Comparison of ENCODE assay signal across 16 cellular contexts in genomic region chr20:50058646-50059398, GRCh38.
"Had no signal": no experiment of that assay in that cellular context is flagged by ENCODE, and none has a peak within 500 bp of the region (broad histone marks: within the 10 kb centered on the region; RNA-seq: fewer than 3 reads in every experiment).

No MANE protein-coding gene starts in this region.

- H3K27me3 Mint-ChIP-seq: activated CD4-positive, alpha-beta T cell treated with anti-CD3 and anti-CD28 coated beads, Interleukin-2, amount 10 ng/mL, durations not matched to agents 7 days and 5 days; activated naive CD8-positive, alpha-beta T cell treated with anti-CD3 and anti-CD28 coated beads, Interleukin-2, amount 50 U/mL, for 24 hours; naive thymus-derived CD8-positive, alpha-beta T cell had no signal

- H3K4me1 Mint-ChIP-seq: activated CD4-positive, alpha-beta T cell treated with anti-CD3 and anti-CD28 coated beads, Interleukin-2, amount 10 ng/mL, durations not matched to agents 7 days and 5 days; activated naive CD8-positive, alpha-beta T cell treated with anti-CD3 and anti-CD28 coated beads, Interleukin-2, amount 50 U/mL, for 24 hours; naive thymus-derived CD8-positive, alpha-beta T cell had no signal

- H3K4me3 ChIP-seq: gastrocnemius medialis, mucosa of descending colon, right atrium auricular region, skin epidermis, tibial nerve, vagina had no signal

- ATAC-seq: activated naive CD8-positive, alpha-beta T cell treated with anti-CD3 and anti-CD28 coated beads, Interleukin-2, amount 50 U/mL, for 24 hours; gastrocnemius medialis; mucosa of descending colon; naive thymus-derived CD8-positive, alpha-beta T cell had no signal

- H3K27me3 ChIP-seq: gastrocnemius medialis, right atrium auricular region, tibial nerve, vagina had no signal

- DNase-seq: activated CD4-positive, alpha-beta T cell treated with anti-CD3 and anti-CD28 coated beads, Interleukin-2, amount 10 ng/mL, durations not matched to agents 7 days and 5 days; activated CD4-positive, CD25-positive, alpha-beta regulatory T cell; activated naive CD4-positive, alpha-beta T cell treated with Interleukin-2 at 50 U/mL for 16 hours; activated naive CD8-positive, alpha-beta T cell treated with anti-CD3 and anti-CD28 coated beads, Interleukin-2, amount 50 U/mL, for 24 hours; erythroblast; gastrocnemius medialis; mucosa of descending colon; naive thymus-derived CD8-positive, alpha-beta T cell; stimulated activated CD4-positive, alpha-beta T cell treated with anti-CD3 and anti-CD28 coated beads, Interleukin-15, amount 100 ng/mL, for 24 hours; stimulated activated CD4-positive, alpha-beta T cell treated with anti-CD3 and anti-CD28 coated beads, Interleukin-4, amount 100 ng/mL, for 24 hours; stimulated activated naive CD4-positive, alpha-beta T cell had no signal

- H3K27ac ChIP-seq: gastrocnemius medialis, right atrium auricular region, skin epidermis, tibial nerve, vagina had no signal

- H3K27ac Mint-ChIP-seq: activated CD4-positive, alpha-beta T cell treated with anti-CD3 and anti-CD28 coated beads, Interleukin-2, amount 10 ng/mL, durations not matched to agents 7 days and 5 days; activated naive CD8-positive, alpha-beta T cell treated with anti-CD3 and anti-CD28 coated beads, Interleukin-2, amount 50 U/mL, for 24 hours; naive thymus-derived CD8-positive, alpha-beta T cell; T-helper 1 cell treated with Interleukin-12 subunit alpha and Interleukin-12 subunit beta and Interleukin-4 antibody, amounts not matched to agents 30 μg/mL and 1 μg/mL, for 36 hours had no signal

- H3K9me3 ChIP-seq: gastrocnemius medialis, mucosa of descending colon, right atrium auricular region, tibial nerve, vagina had no signal

- H3K36me3 ChIP-seq: gastrocnemius medialis, right atrium auricular region, tibial nerve, vagina had no signal

- H3K9me3 Mint-ChIP-seq: activated CD4-positive, alpha-beta T cell treated with anti-CD3 and anti-CD28 coated beads, Interleukin-2, amount 10 ng/mL, durations not matched to agents 7 days and 5 days; activated naive CD8-positive, alpha-beta T cell treated with anti-CD3 and anti-CD28 coated beads, Interleukin-2, amount 50 U/mL, for 24 hours; naive thymus-derived CD8-positive, alpha-beta T cell; T-helper 1 cell treated with Interleukin-12 subunit alpha and Interleukin-12 subunit beta and Interleukin-4 antibody, amounts not matched to agents 30 μg/mL and 1 μg/mL, for 36 hours had no signal

- H3K4me3 Mint-ChIP-seq: activated CD4-positive, alpha-beta T cell treated with anti-CD3 and anti-CD28 coated beads, Interleukin-2, amount 10 ng/mL, durations not matched to agents 7 days and 5 days; activated naive CD8-positive, alpha-beta T cell treated with anti-CD3 and anti-CD28 coated beads, Interleukin-2, amount 50 U/mL, for 24 hours; naive thymus-derived CD8-positive, alpha-beta T cell; T-helper 1 cell treated with Interleukin-12 subunit alpha and Interleukin-12 subunit beta and Interleukin-4 antibody, amounts not matched to agents 30 μg/mL and 1 μg/mL, for 36 hours had no signal

- H3K36me3 Mint-ChIP-seq: naive thymus-derived CD8-positive, alpha-beta T cell had no signal
